ENCODE assay signal across 11 cellular contexts in genomic region chr20:62653373-62653772, GRCh38. TPM values are rescaled to one million over a fixed set of nuclear protein-coding genes. Genes with fewer than 3 reads are reported as not detected.
DNase-seq lines count a peak whose midpoint lies in the region; ATAC-seq and TF ChIP-seq lines count a peak whose summit lies in the region.
"Had no signal": no experiment of that assay in that cellular context is flagged by ENCODE, and none has a peak within 500 bp of the region (broad histone marks: within the 10 kb centered on the region; RNA-seq: fewer than 3 reads in every experiment).

No MANE protein-coding gene starts in this region.

- no peak for ATAC-seq in Right ventricle myocardium superior (ENCODE audit: poor library complexity)
- ATAC-seq in GM21367 (IDR thresholded peaks at IDR 0.05; ENCODE audit: unreplicated experiment), result no peak
- ATAC-seq in HG03280 (IDR thresholded peaks at IDR 0.05; ENCODE audit: unreplicated experiment), result no peak

- TF ChIP-seq CTCF in right atrium auricular region (IDR thresholded peaks at IDR 0.05) (no peak), osteocyte (IDR thresholded peaks at IDR 0.05) (no peak), uterus (IDR thresholded peaks at IDR 0.05) (no peak)

- H3K4me3 ChIP-seq in right atrium auricular region (no peak overlapping the region), duodenal mucosa (ENCODE audit: low read depth in 1 of 2, low read length in 2 of 2) (no peak overlapping the region), uterus (no peak overlapping the region)

- intact Hi-C loops in Right ventricle myocardium superior (cut with DNase I) (no loop called here), uterus (cut with DNase I; ENCODE audit: low total_unique reads) (no loop called here)

- DNase-seq in right atrium auricular region (ENCODE audit: low spot score) (no peak), Right ventricle myocardium superior (no peak), osteocyte (ENCODE audit: extremely low spot score, unreplicated experiment) (no peak), uterus (no peak), GM19240 (ENCODE audit: insufficient read length, low spot score) (no peak)
- DNase-seq: activated T-cell treated with anti-CD3 and anti-CD28 coated beads, Interleukin-2, amount 50 U/mL, for 48 hours; NCI-H2029 had no signal

- H3K4me3 Mint-ChIP-seq in osteocyte (ENCODE audit: unreplicated experiment), result no peak overlapping the region

- peak overlapping the region; percentile 89 to 91 for H3K27ac ChIP-seq in right atrium auricular region
- H3K27ac ChIP-seq in duodenal mucosa (ENCODE audit: low read depth, low read length), result peak overlapping the region; percentile 99
- peak overlapping the region; percentile 92 to 98 for H3K27ac ChIP-seq in uterus

- H3K27me3 ChIP-seq in right atrium auricular region (no peaks in the 10 kb centered on the region), duodenal mucosa (ENCODE audit: control insufficient read depth in 1 of 2, insufficient read depth in 2 of 2, low read length in 2 of 2) (no peaks in the 10 kb centered on the region), uterus (no peaks in the 10 kb centered on the region)

- H3K36me3 ChIP-seq in right atrium auricular region (peaks cover 6% of the 10 kb centered on the region), duodenal mucosa (ENCODE audit: control insufficient read depth in 1 of 2, insufficient read depth in 2 of 2, low read length in 2 of 2) (peaks cover 0 to 3% of the 10 kb centered on the region in 2 donors), uterus (no peaks in the 10 kb centered on the region)

- no peaks in the 10 kb centered on the region for H3K9me3 ChIP-seq in right atrium auricular region
- no peaks in the 10 kb centered on the region for H3K9me3 ChIP-seq in duodenal mucosa (ENCODE audit: control insufficient read depth in 1 of 2, low read length in 2 of 2)
- no peaks in the 10 kb centered on the region for H3K9me3 ChIP-seq in uterus

- no peak for TF ChIP-seq POLR2A in uterus (IDR thresholded peaks at IDR 0.05)

- H3K36me3 Mint-ChIP-seq in osteocyte (ENCODE audit: unreplicated experiment), result no peaks in the 10 kb centered on the region

- H3K27ac Mint-ChIP-seq in osteocyte (ENCODE audit: unreplicated experiment), result peak overlapping the region; percentile 96

- peaks cover 0 to 48% of the 10 kb centered on the region in 2 donors for H3K4me1 ChIP-seq in right atrium auricular region
- H3K4me1 ChIP-seq in duodenal mucosa (ENCODE audit: control insufficient read depth in 1 of 2, insufficient read depth in 2 of 2, low read length in 2 of 2), result peaks cover 35 to 44% of the 10 kb centered on the region in 2 donors
- peaks cover 0 to 19% of the 10 kb centered on the region in 2 donors for H3K4me1 ChIP-seq in uterus

- H3K27me3 Mint-ChIP-seq in osteocyte (ENCODE audit: unreplicated experiment), result no peaks in the 10 kb centered on the region
- H3K27me3 Mint-ChIP-seq: central memory CD8-positive, alpha-beta T cell had no signal

- H3K9me3 Mint-ChIP-seq in osteocyte (ENCODE audit: unreplicated experiment), result no peaks in the 10 kb centered on the region
- H3K9me3 Mint-ChIP-seq: central memory CD8-positive, alpha-beta T cell had no signal

- H3K4me1 Mint-ChIP-seq in osteocyte (ENCODE audit: unreplicated experiment), result peaks cover 24% of the 10 kb centered on the region

- H3K9ac ChIP-seq in duodenal mucosa (ENCODE audit: low read depth in 1 of 2, low read length in 2 of 2), result peak overlapping the region; percentile 81 to 87

RNA-seq across cellular contexts. Expression of gene SLCO4A1, which starts 11.1 kb away (rescaled TPM):
- total RNA-seq in right atrium auricular region (10 to 100 TPM; 13.4 to 19.8 TPM), Right ventricle myocardium superior (12.1 TPM), osteocyte (1.2 and 1.5 TPM in 2 replicates), uterus (10 to 100 TPM in 3 of 4 donors, 1 to 10 TPM in 1; 1.8 to 51.2 (median 29.9) TPM)

RNA-seq across cellular contexts. Expression of gene NTSR1, which starts 55.3 kb away (rescaled TPM):
- total RNA-seq in right atrium auricular region (under 1 TPM in 1 of 2 donors, not detected in 1; 0.43 TPM), Right ventricle myocardium superior (not detected), osteocyte (0.11 and 0.16 TPM in 2 replicates), uterus (not detected)
